In the genomic region with DNA sequence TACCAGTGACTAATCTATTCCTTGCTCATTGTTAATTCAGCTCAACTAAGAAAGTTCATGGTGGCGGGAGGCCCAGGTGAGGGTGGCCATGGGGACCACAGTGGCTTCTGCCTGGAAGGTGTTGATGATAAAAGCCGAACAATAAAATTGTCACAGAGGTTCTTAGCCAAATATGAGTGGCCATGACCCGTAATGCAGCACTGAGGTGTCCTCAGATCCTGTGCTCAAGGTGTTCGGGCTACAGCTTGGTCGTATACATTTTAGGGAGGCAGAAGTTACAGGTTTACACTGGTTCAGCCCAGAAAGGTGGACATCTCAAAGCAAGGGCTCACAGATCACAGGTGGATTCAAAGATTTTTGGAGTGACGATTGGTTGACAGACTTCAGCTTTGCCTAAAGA, we compare ENCODE assay signal across 35 cellular contexts.
"Had no signal": no experiment of that assay in that cellular context is flagged by ENCODE, and none has a peak within 500 bp of the region (broad histone marks: within the 10 kb centered on the region; RNA-seq: fewer than 3 reads in every experiment).

No MANE protein-coding gene starts in this region.

- H3K4me3 ChIP-seq: MG63 had no signal

- H3K36me3 ChIP-seq: MG63 had no signal

- DNase-seq: Karpas-422, Kasumi-1, MG63, MM.1S, MV-4-11, NCI-H1048, NCI-H1092, NCI-H1092 treated with DMSO at 0.1 percent for 48 hours, NCI-H1105, NCI-H1105 treated with DMSO at 0.1 percent for 48 hours, NCI-H1417, NCI-H1417 treated with DMSO at 0.1 percent for 48 hours, NCI-H1436, NCI-H1436 treated with DMSO at 0.1 percent for 48 hours, NCI-H146, NCI-H1694, NCI-H1694 treated with DMSO at 0.1 percent for 48 hours, NCI-H187, NCI-H187 treated with DMSO at 0.1 percent for 48 hours, NCI-H1930, NCI-H2029, NCI-H2029 treated with DMSO at 0.1 percent for 48 hours, NCI-H2081, NCI-H2081 treated with DMSO at 0.1 percent for 48 hours, NCI-H2107, NCI-H2171, NCI-H2171 treated with DMSO at 0.1 percent for 48 hours, NCI-H2227 treated with DMSO at 0.1 percent for 48 hours, NCI-H226, NCI-H345, NCI-H446, NCI-H446 treated with DMSO at 0.1 percent for 48 hours, NCI-H510A, NCI-H510A treated with DMSO at 0.1 percent for 48 hours, NCI-H524 had no signal

- H3K9me3 ChIP-seq: MG63 had no signal

- H3K27me3 ChIP-seq: MG63 had no signal
